ENCODE assay signal across 1 cellular context in the genomic region with DNA sequence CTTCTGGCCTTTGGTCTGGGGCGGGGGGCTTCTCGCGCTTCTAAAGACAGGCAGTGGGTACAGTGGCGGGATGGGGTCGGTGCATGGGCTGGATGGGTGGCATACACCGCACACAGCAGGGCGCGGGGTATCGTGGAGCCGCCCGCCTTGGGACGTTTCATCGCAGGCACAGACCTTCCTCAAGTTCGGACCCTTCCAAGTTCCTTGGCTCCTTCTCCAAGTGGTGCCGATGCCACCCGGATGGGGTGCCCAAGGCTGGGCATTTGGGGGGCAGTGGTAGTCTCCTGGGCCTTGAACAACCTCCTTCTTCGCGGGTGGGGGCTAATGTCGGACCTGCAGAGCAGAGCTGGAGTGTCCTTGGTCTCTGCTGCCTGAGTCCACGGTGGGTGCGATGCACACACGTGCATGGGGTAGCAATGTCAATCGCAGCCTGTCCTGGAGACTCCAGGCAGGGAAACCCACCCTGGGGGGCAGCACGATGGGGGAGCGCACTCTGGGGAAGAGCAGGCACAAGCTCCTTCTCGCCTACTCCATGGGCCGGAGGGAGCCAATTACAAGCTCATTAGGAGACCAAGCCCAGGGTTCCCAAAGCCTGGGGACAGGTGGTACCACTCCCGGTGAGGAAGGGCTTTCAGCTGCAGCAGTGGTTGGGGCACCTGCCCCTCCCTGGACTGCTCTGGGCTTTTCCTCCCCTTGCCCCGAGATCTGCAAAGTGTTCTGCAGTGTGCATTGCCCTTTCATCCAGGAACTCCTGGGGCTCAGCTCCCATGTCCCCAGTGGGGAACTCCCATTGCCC.
A peak's percentile ranks its signal among the peaks of the same experiment; 100 is the strongest.
TF ChIP-seq lines count a peak whose summit lies in the region.

No MANE protein-coding gene starts in this region.

TF ChIP-seq in HepG2, 621 proteins besides CTCF, POLR2A, EP300 and RAD21 (continued from another document and continues in another):
- TF ChIP-seq ZNF691 (CRISPR knock-in tag; IDR thresholded peaks at IDR 0.05; ENCODE audit: borderline replicate concordance, low read depth) (no peak), HDAC2 (CRISPR knock-in tag; IDR thresholded peaks at IDR 0.05) (peak; percentile 18; the same call in 1 of the 2 replicates), TCF12 (IDR thresholded peaks at IDR 0.05) (no peak), TCF12 (CRISPR knock-in tag; IDR thresholded peaks at IDR 0.05) (no peak), ZBTB43 (CRISPR knock-in tag; conservative IDR thresholded peaks at IDR 0.05) (0 out of 2 replicates have a peak, but pooled peaks have one; percentile 2), GMEB2 (CRISPR knock-in tag; IDR thresholded peaks at IDR 0.05; ENCODE audit: low read depth) (no peak), ZNF264 (CRISPR knock-in tag; IDR thresholded peaks at IDR 0.05) (no peak), SP1 (IDR thresholded peaks at IDR 0.05) (no peak), SP1 (CRISPR knock-in tag; IDR thresholded peaks at IDR 0.05) (no peak), ZMAT5 (CRISPR knock-in tag; IDR thresholded peaks at IDR 0.05; ENCODE audit: borderline replicate concordance, low read depth) (no peak), NFAT5 (CRISPR knock-in tag; IDR thresholded peaks at IDR 0.05) (no peak), FLYWCH1 (CRISPR knock-in tag; IDR thresholded peaks at IDR 0.05) (no peak), SRSF1 (optimal IDR thresholded peaks at IDR 0.05; ENCODE audit: low read depth, low read length) (no peak), REL (CRISPR knock-in tag; conservative IDR thresholded peaks at IDR 0.05) (no peak), NONO (IDR thresholded peaks at IDR 0.05) (no peak), NONO (CRISPR knock-in tag; conservative IDR thresholded peaks at IDR 0.05) (0 out of 2 replicates have a peak, but pooled peaks have one; percentile 12), ZNF710 (CRISPR knock-in tag; IDR thresholded peaks at IDR 0.05; ENCODE audit: borderline replicate concordance) (no peak), IKZF4 (CRISPR knock-in tag; IDR thresholded peaks at IDR 0.05; ENCODE audit: borderline replicate concordance, low read depth, not compliant biosample characterization) (peak; percentile 67), KDM3A (CRISPR knock-in tag; IDR thresholded peaks at IDR 0.05; ENCODE audit: low read depth) (no peak), ZKSCAN8 (CRISPR knock-in tag; IDR thresholded peaks at IDR 0.05; ENCODE audit: borderline replicate concordance) (no peak), ZNF552 (CRISPR knock-in tag; IDR thresholded peaks at IDR 0.05; ENCODE audit: borderline replicate concordance) (no peak; the same call in 1 of the 2 replicates), ZNF724P (CRISPR knock-in tag; IDR thresholded peaks at IDR 0.05; ENCODE audit: borderline replicate concordance) (no peak), KLF6 (CRISPR knock-in tag; IDR thresholded peaks at IDR 0.05) (no peak), ZNF629 (CRISPR knock-in tag; conservative IDR thresholded peaks at IDR 0.05) (no peak), ZNF296 (CRISPR knock-in tag; conservative IDR thresholded peaks at IDR 0.05) (0 out of 2 replicates have a peak, but pooled peaks have one; percentile 28), ZNF569 (CRISPR knock-in tag; IDR thresholded peaks at IDR 0.05; ENCODE audit: borderline replicate concordance) (no peak), ZFY (CRISPR knock-in tag; IDR thresholded peaks at IDR 0.05) (no peak; the same call in 1 of the 2 replicates), ZNF468 (CRISPR knock-in tag; IDR thresholded peaks at IDR 0.05) (no peak), RBFOX2 (IDR thresholded peaks at IDR 0.05; ENCODE audit: low read depth, low read length) (no peak), ZFP36L2 (CRISPR knock-in tag; IDR thresholded peaks at IDR 0.05) (no peak), ZNF781 (CRISPR knock-in tag; IDR thresholded peaks at IDR 0.05; ENCODE audit: borderline replicate concordance, not compliant biosample characterization) (no peak), ZNF124 (CRISPR knock-in tag; IDR thresholded peaks at IDR 0.05) (no peak), ZNF547 (CRISPR knock-in tag; IDR thresholded peaks at IDR 0.05) (peak; percentile 58; the same call in 1 of the 2 replicates), ARNTL (CRISPR knock-in tag; IDR thresholded peaks at IDR 0.05) (no peak), ZNF674 (CRISPR knock-in tag; IDR thresholded peaks at IDR 0.05; ENCODE audit: low read depth) (no peak), HOXA9 (CRISPR knock-in tag; IDR thresholded peaks at IDR 0.05; ENCODE audit: borderline replicate concordance) (no peak), RERE (CRISPR knock-in tag; IDR thresholded peaks at IDR 0.05; ENCODE audit: low read depth) (no peak), ZNF766 (CRISPR knock-in tag; IDR thresholded peaks at IDR 0.05; ENCODE audit: borderline replicate concordance) (0 out of 2 replicates have a peak, but pooled peaks have one; percentile 25), KDM4B (CRISPR knock-in tag; IDR thresholded peaks at IDR 0.05) (no peak), ZNF775 (CRISPR knock-in tag; IDR thresholded peaks at IDR 0.05; ENCODE audit: borderline replicate concordance) (no peak), TBP (CRISPR knock-in tag; IDR thresholded peaks at IDR 0.05) (no peak)
- TF ChIP-seq, protein P1, sequence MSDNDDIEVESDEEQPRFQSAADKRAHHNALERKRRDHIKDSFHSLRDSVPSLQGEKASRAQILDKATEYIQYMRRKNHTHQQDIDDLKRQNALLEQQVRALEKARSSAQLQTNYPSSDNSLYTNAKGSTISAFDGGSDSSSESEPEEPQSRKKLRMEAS (IDR thresholded peaks at IDR 0.05) = peak; percentile 33; the same call in 1 of the 2 replicates
- TF ChIP-seq, protein P2, sequence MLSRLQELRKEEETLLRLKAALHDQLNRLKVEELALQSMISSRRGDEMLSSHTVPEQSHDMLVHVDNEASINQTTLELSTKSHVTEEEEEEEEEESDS (CRISPR knock-in tag; IDR thresholded peaks at IDR 0.05; ENCODE audit: borderline replicate concordance) = no peak
